ENCODE assay signal across 1 cellular context in genomic region chr3:149086232-149086988, GRCh38.
TF ChIP-seq lines count a peak whose summit lies in the region.

TSS of gene HLTF (minus strand) at chr3:149086533. CDS start at chr3:149086336, 197 bp downstream.

TF ChIP-seq in HepG2, 621 proteins besides CTCF, POLR2A, EP300 and RAD21 (continued from another document and continues in another):
- TF ChIP-seq CREB3 (CRISPR knock-in tag; IDR thresholded peaks at IDR 0.05) (peak; percentile 97), ATF1 (CRISPR knock-in tag; IDR thresholded peaks at IDR 0.05) (peak; percentile 74), ZNF232 (CRISPR knock-in tag; IDR thresholded peaks at IDR 0.05; ENCODE audit: borderline replicate concordance) (peak; percentile 96; the same call in 1 of the 2 replicates), MXI1 (IDR thresholded peaks at IDR 0.05; ENCODE audit: borderline replicate concordance, low read depth, low read length) (no peak), CAMTA2 (CRISPR knock-in tag; IDR thresholded peaks at IDR 0.05; ENCODE audit: borderline replicate concordance) (no peak), ZFP1 (CRISPR knock-in tag; IDR thresholded peaks at IDR 0.05) (0 out of 2 replicates have a peak, but pooled peaks have one; percentile 63), ARHGAP35 (CRISPR knock-in tag; IDR thresholded peaks at IDR 0.05; ENCODE audit: borderline replicate concordance) (no peak; the same call in 1 of the 2 replicates), ZNF616 (CRISPR knock-in tag; IDR thresholded peaks at IDR 0.05; ENCODE audit: low read depth) (peak; percentile 67; the same call in 1 of the 2 replicates), CBX1 (IDR thresholded peaks at IDR 0.05; ENCODE audit: low read depth) (peak; percentile 90), NR3C1 (CRISPR knock-in tag; IDR thresholded peaks at IDR 0.05) (no peak), FOXO1 (CRISPR knock-in tag; IDR thresholded peaks at IDR 0.05) (no peak; the same call in none of the 2 replicates), ZBTB14 (CRISPR knock-in tag; IDR thresholded peaks at IDR 0.05) (peak; percentile 70), HIVEP1 (CRISPR knock-in tag; IDR thresholded peaks at IDR 0.05) (no peak; the same call in 1 of the 2 replicates), ZNF556 (CRISPR knock-in tag; IDR thresholded peaks at IDR 0.05; ENCODE audit: borderline replicate concordance) (peak; percentile 83; the same call in 1 of the 2 replicates), JUNB (CRISPR knock-in tag; IDR thresholded peaks at IDR 0.05; ENCODE audit: borderline replicate concordance) (no peak), SP140L (CRISPR knock-in tag; IDR thresholded peaks at IDR 0.05; ENCODE audit: borderline replicate concordance) (no peak), HMGXB3 (CRISPR knock-in tag; IDR thresholded peaks at IDR 0.05; ENCODE audit: borderline replicate concordance) (peak; percentile 53; the same call in 1 of the 2 replicates), MNT (IDR thresholded peaks at IDR 0.05) (no peak), ZFP82 (CRISPR knock-in tag; IDR thresholded peaks at IDR 0.05; ENCODE audit: borderline replicate concordance) (no peak), MIER2 (CRISPR knock-in tag; IDR thresholded peaks at IDR 0.05) (no peak), ZKSCAN1 (IDR thresholded peaks at IDR 0.05; ENCODE audit: low read length) (no peak), LBX2 (CRISPR knock-in tag; IDR thresholded peaks at IDR 0.05; ENCODE audit: borderline replicate concordance) (no peak; the same call in 1 of the 2 replicates), ZNF501 (CRISPR knock-in tag; IDR thresholded peaks at IDR 0.05) (no peak), ZNF569 (CRISPR knock-in tag; IDR thresholded peaks at IDR 0.05; ENCODE audit: borderline replicate concordance) (no peak), ZNF562 (CRISPR knock-in tag; IDR thresholded peaks at IDR 0.05; ENCODE audit: borderline replicate concordance) (peak; percentile 79; the same call in 1 of the 2 replicates), ELF1 (CRISPR knock-in tag; IDR thresholded peaks at IDR 0.05) (peak; percentile 66; the same call in 1 of the 2 replicates), PAWR (CRISPR knock-in tag; IDR thresholded peaks at IDR 0.05; ENCODE audit: borderline replicate concordance) (no peak), ZNF646 (CRISPR knock-in tag; IDR thresholded peaks at IDR 0.05) (no peak), KDM3A (CRISPR knock-in tag; IDR thresholded peaks at IDR 0.05; ENCODE audit: low read depth) (peak; percentile 75; the same call in 1 of the 2 replicates), ZNF282 (IDR thresholded peaks at IDR 0.05; ENCODE audit: partially characterized antibody) (no peak), EEA1 (CRISPR knock-in tag; IDR thresholded peaks at IDR 0.05; ENCODE audit: borderline replicate concordance) (no peak), ZNF138 (CRISPR knock-in tag; IDR thresholded peaks at IDR 0.05; ENCODE audit: low read depth) (peak; percentile 91; the same call in 1 of the 2 replicates), SP4 (CRISPR knock-in tag; IDR thresholded peaks at IDR 0.05) (peak; percentile 82), CBX5 (CRISPR knock-in tag; IDR thresholded peaks at IDR 0.05; ENCODE audit: borderline replicate concordance) (peak; percentile 70; the same call in 1 of the 2 replicates), NCOR1 (IDR thresholded peaks at IDR 0.05; ENCODE audit: borderline replicate concordance, low read length) (no peak), LRRFIP1 (CRISPR knock-in tag; conservative IDR thresholded peaks at IDR 0.05) (no peak), JUN (CRISPR knock-in tag; IDR thresholded peaks at IDR 0.05) (no peak; the same call in 1 of the 2 replicates), SNRNP70 (IDR thresholded peaks at IDR 0.05; ENCODE audit: low read depth, low read length) (no peak), TFDP2 (CRISPR knock-in tag; IDR thresholded peaks at IDR 0.05) (peak; percentile 99), ZNF264 (CRISPR knock-in tag; IDR thresholded peaks at IDR 0.05) (peak; percentile 78; the same call in 1 of the 2 replicates), ZNF484 (CRISPR knock-in tag; IDR thresholded peaks at IDR 0.05; ENCODE audit: borderline replicate concordance, low read depth) (peak; percentile 82; the same call in 1 of the 2 replicates), ZNF615 (CRISPR knock-in tag; IDR thresholded peaks at IDR 0.05; ENCODE audit: borderline replicate concordance) (peak; percentile 93; the same call in 1 of the 2 replicates), RBAK (CRISPR knock-in tag; IDR thresholded peaks at IDR 0.05) (no peak), ZNF383 (CRISPR knock-in tag; IDR thresholded peaks at IDR 0.05; ENCODE audit: borderline replicate concordance) (no peak), ZNF292 (CRISPR knock-in tag; IDR thresholded peaks at IDR 0.05; ENCODE audit: borderline replicate concordance, low read depth) (peak; percentile 60; the same call in 1 of the 2 replicates), IRF2 (CRISPR knock-in tag; IDR thresholded peaks at IDR 0.05) (peak; percentile 66), KMT2B (CRISPR knock-in tag; IDR thresholded peaks at IDR 0.05) (no peak; the same call in 1 of the 2 replicates)
